8 cellular contexts compared by ENCODE assay signal in the genomic region with DNA sequence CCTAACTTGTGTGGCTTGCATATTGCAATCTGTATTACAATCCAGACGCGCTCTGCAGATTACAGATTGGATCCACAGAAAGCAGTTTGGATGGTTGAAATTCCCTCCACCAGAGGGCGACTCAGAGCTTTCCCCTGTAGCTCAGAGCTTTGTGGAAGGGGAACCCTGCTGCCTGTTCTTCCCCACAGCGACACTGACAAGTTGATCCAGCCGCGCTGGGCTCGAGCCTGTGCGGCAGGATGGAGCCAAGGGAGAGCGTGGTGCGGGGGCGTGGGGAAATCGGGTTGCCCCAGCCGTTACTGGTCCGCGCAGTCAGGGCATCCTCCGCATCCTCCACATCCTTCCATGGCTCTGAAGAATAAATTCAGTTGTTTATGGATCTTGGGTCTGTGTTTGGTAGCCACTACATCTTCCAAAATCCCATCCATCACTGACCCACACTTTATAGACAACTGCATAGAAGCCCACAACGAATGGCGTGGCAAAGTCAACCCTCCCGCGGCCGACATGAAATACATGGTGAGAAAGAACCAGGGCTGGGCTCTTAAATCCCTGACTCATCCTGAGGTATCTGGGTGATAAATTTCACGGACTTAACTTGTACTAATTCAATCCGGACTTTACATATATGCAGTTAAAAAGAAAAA. TPM values are rescaled to one million over a fixed set of nuclear protein-coding genes. Genes with fewer than 3 reads are reported as not detected.
DNase-seq lines count a peak whose midpoint lies in the region; ATAC-seq, FAIRE-seq and TF ChIP-seq lines count a peak whose summit lies in the region.

A gene with protein sequence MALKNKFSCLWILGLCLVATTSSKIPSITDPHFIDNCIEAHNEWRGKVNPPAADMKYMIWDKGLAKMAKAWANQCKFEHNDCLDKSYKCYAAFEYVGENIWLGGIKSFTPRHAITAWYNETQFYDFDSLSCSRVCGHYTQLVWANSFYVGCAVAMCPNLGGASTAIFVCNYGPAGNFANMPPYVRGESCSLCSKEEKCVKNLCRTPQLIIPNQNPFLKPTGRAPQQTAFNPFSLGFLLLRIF (plus strand): TSS at position 287 of the 647 bp plus-strand sequence. CDS start 59 bp downstream, at position 346.

- peak within 1 kb of the TSS; percentile 50 for H3K4me3 ChIP-seq in A549
- H3K4me3 ChIP-seq in dorsolateral prefrontal cortex: peak within 1 kb of the TSS; percentile 29 to 75 (median 53)
- peak within 1 kb of the TSS in 2 of 3 donors; percentile 17 to 40 for H3K4me3 ChIP-seq in liver (ENCODE audit: low read depth in 1 of 3, low read length in 3 of 3)

- H3K27ac Mint-ChIP-seq in activated CD4-positive, alpha-beta T cell treated with anti-CD3 and anti-CD28 coated beads, Interleukin-2, amount 10 ng/mL, durations not matched to agents 7 days and 5 days: no peak within 1 kb of the TSS

- DNase-seq in A549 (ENCODE audit: low read depth in 1 of 2, low spot score in 1 of 2): peak; percentile 48 to 91
- DNase-seq in NCI-H2171 treated with DMSO at 0.1 percent for 48 hours (lab: John Stamatoyannopoulos, UW): peak; percentile 70
- peak; percentile 86 for DNase-seq in activated CD4-positive, alpha-beta T cell treated with anti-CD3 and anti-CD28 coated beads, Interleukin-2, amount 10 ng/mL, durations not matched to agents 7 days and 5 days
- DNase-seq in dorsolateral prefrontal cortex: peak; percentile 50 to 93 (median 85)
- DNase-seq in stimulated activated CD4-positive, alpha-beta T cell treated with anti-CD3 and anti-CD28 coated beads, Interleukin-4, amount 100 ng/mL, for 24 hours: peak; percentile 87

- POLR2A ChIA-PET in A549 (lab: Yijun Ruan, JAX): interaction anchor here (1.0 to 1.1 kb wide), 3 partner anchors 176 to 697 kb away, joined by 3 to 5 read pairs (median 3); a partner anchor contains a TSS
- POLR2A ChIA-PET in activated CD4-positive, alpha-beta T cell treated with anti-CD3 and anti-CD28 coated beads, Interleukin-2, amount 10 ng/mL, durations not matched to agents 7 days and 5 days (lab: Charles Lee): no interaction called here

- no peaks in the 10 kb centered on the region for H3K27me3 ChIP-seq in dorsolateral prefrontal cortex
- H3K27me3 ChIP-seq in liver (ENCODE audit: control insufficient read depth in 4 of 4, insufficient read depth in 4 of 4, low read length in 3 of 4): no peaks in the 10 kb centered on the region

- H3K4me3 Mint-ChIP-seq in activated CD4-positive, alpha-beta T cell treated with anti-CD3 and anti-CD28 coated beads, Interleukin-2, amount 10 ng/mL, durations not matched to agents 7 days and 5 days: peak within 1 kb of the TSS; percentile 64

- TF ChIP-seq RAD21 in A549 (conservative IDR thresholded peaks at IDR 0.05 in 1 of 2, IDR thresholded peaks at IDR 0.05 in 1 of 2) (peak; percentile 78 to 79), liver (IDR thresholded peaks at IDR 0.05) (peak; percentile 85 to 90)

- intact Hi-C loops in dorsolateral prefrontal cortex (cut with DNase I): loop anchor here (1.0 to 10.0 kb wide), 4 partner anchors 56 to 173 kb away; a partner anchor contains a TSS

- peak; percentile 97 for FAIRE-seq in A549 (lab: Jason Lieb, UNC)

- peak within 1 kb of the TSS; percentile 77 for H3K4me2 ChIP-seq in A549

- TF ChIP-seq POLR2A in A549 (IDR thresholded peaks at IDR 0.05; ENCODE audit: low read length) (no peak), GM18505 (IDR thresholded peaks at IDR 0.05; ENCODE audit: borderline replicate concordance, extremely low read depth, insufficient read depth, insufficient read length) (no peak)

- H3K27me3 Mint-ChIP-seq in activated CD4-positive, alpha-beta T cell treated with anti-CD3 and anti-CD28 coated beads, Interleukin-2, amount 10 ng/mL, durations not matched to agents 7 days and 5 days: peaks cover 46% of the 10 kb centered on the region

- peak; percentile 89 for ATAC-seq in A549
- peak; percentile 59 for ATAC-seq in GM18505 (IDR thresholded peaks at IDR 0.05; ENCODE audit: unreplicated experiment)
- ATAC-seq in HG02970 (IDR thresholded peaks at IDR 0.05; ENCODE audit: low FRiP score, unreplicated experiment): peak; percentile 56

- peaks cover 29% of the 10 kb centered on the region for H3K4me1 Mint-ChIP-seq in activated CD4-positive, alpha-beta T cell treated with anti-CD3 and anti-CD28 coated beads, Interleukin-2, amount 10 ng/mL, durations not matched to agents 7 days and 5 days

- H3K4me1 ChIP-seq in A549 (peaks cover 6% of the 10 kb centered on the region; the same call in 1 of the 3 replicates), liver (ENCODE audit: control insufficient read depth in 4 of 4, insufficient read depth in 4 of 4, low read length in 3 of 4) (peaks cover 0 to 14% (median 10%) of the 10 kb centered on the region in 4 donors)

- CTCF ChIA-PET in A549 (lab: Yijun Ruan, JAX): interaction anchor here (0.6 to 2.9 kb wide), 28 partner anchors 10 to 1254 kb away, joined by 3 to 15 read pairs (median 4); a partner anchor contains a TSS
- CTCF ChIA-PET in activated CD4-positive, alpha-beta T cell treated with anti-CD3 and anti-CD28 coated beads, Interleukin-2, amount 10 ng/mL, durations not matched to agents 7 days and 5 days (lab: Charles Lee): interaction anchor here (0.7 to 1.3 kb wide), 4 partner anchors 10 to 150 kb away, joined by 3 to 6 read pairs (median 4); a partner anchor contains a TSS

- no peak for TF ChIP-seq EP300 in A549 (IDR thresholded peaks at IDR 0.05)

- H3K27ac ChIP-seq in A549 (peak within 1 kb of the TSS; percentile 47 to 74; a peak in 5 of 6 replicates), dorsolateral prefrontal cortex (peak within 1 kb of the TSS in 28 of 59 donors; percentile 3 to 77 (median 34)), liver (ENCODE audit: low read depth in 1 of 2, low read length in 2 of 2) (no peak within 1 kb of the TSS)

- no peaks in the 10 kb centered on the region for H3K36me3 Mint-ChIP-seq in activated CD4-positive, alpha-beta T cell treated with anti-CD3 and anti-CD28 coated beads, Interleukin-2, amount 10 ng/mL, durations not matched to agents 7 days and 5 days (ENCODE audit: low read depth)

- no peaks in the 10 kb centered on the region for H3K36me3 ChIP-seq in liver (ENCODE audit: control insufficient read depth in 4 of 4, insufficient read depth in 3 of 4, low read depth in 1 of 4, low read length in 3 of 4)

- WGBS in A549 (ENCODE audit: missing lambda C conversion rate): 29% methylated on average over 21 of the region's 23 CpGs
- WGBS in liver: 8% methylated on average over 23 of the region's 23 CpGs

- no peaks in the 10 kb centered on the region for H3K9me3 ChIP-seq in A549
- H3K9me3 ChIP-seq in liver (ENCODE audit: control insufficient read depth in 4 of 4, low read length in 3 of 4): no peaks in the 10 kb centered on the region

- no peaks in the 10 kb centered on the region for H3K9me3 Mint-ChIP-seq in activated CD4-positive, alpha-beta T cell treated with anti-CD3 and anti-CD28 coated beads, Interleukin-2, amount 10 ng/mL, durations not matched to agents 7 days and 5 days

- TF ChIP-seq CTCF in A549 (IDR thresholded peaks at IDR 0.05) (peak; percentile 93), dorsolateral prefrontal cortex (IDR thresholded peaks at IDR 0.05 in 54 of 56, conservative IDR thresholded peaks at IDR 0.05 in 2 of 56; ENCODE audit: low read depth in 1 of 56, partially characterized antibody in 56 of 56) (peak; percentile 71 to 96 (median 92)), liver (IDR thresholded peaks at IDR 0.05; ENCODE audit: low read depth, low read length, missing input control) (peak; percentile 87)

- H3K9ac ChIP-seq in liver (ENCODE audit: low read depth in 1 of 2, low read length in 2 of 2): no peak within 1 kb of the TSS

TF ChIP-seq in A549, 52 proteins besides CTCF, POLR2A, EP300 and RAD21:
- TF ChIP-seq EHF (CRISPR knock-in tag; IDR thresholded peaks at IDR 0.05): no peak
- peak; percentile 87 for TF ChIP-seq SMC3 (IDR thresholded peaks at IDR 0.05)
- TF ChIP-seq, protein P1, sequence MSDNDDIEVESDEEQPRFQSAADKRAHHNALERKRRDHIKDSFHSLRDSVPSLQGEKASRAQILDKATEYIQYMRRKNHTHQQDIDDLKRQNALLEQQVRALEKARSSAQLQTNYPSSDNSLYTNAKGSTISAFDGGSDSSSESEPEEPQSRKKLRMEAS (IDR thresholded peaks at IDR 0.05): peak; percentile 59; the same call in 1 of the 2 replicates

TF ChIP-seq in liver, 16 proteins besides CTCF, POLR2A, EP300 and RAD21 (continues in another document):
- TF ChIP-seq FOXA2 (IDR thresholded peaks at IDR 0.05) (no peak), YY1 (IDR thresholded peaks at IDR 0.05) (no peak), RXRA (IDR thresholded peaks at IDR 0.05) (peak in 1 of 2 donors; percentile 16), GABPA (IDR thresholded peaks at IDR 0.05 in 1 of 2, conservative IDR thresholded peaks at IDR 0.05 in 1 of 2) (no peak)
- TF ChIP-seq, protein P1 (IDR thresholded peaks at IDR 0.05): no peak

RNA-seq across cellular contexts. Expression of the gene that starts here (rescaled TPM):
- polyA plus RNA-seq in A549 (2011; rRNA removed) (not detected in 2 replicates), A549 (2017; fragmentation: RNase III; extraction: RNeasy Plus Mini Kit Qiagen cat#74134 plus additional on column Dnase treatment) (not detected in 3 replicates), liver (not detected)
- not detected in 2 replicates for polyA plus RNA-seq in A549 (2012; cell fraction: cytosol; rRNA removed)
- polyA plus RNA-seq in A549 (2012; cell fraction: nucleus; rRNA removed): not detected in 2 replicates
- not detected in 2 replicates for polyA minus RNA-seq in A549 (2011; rRNA and poly(A)+ RNA removed)
- total RNA-seq in activated CD4-positive, alpha-beta T cell treated with anti-CD3 and anti-CD28 coated beads, Interleukin-2, amount 10 ng/mL, durations not matched to agents 7 days and 5 days: not detected
- total RNA-seq in dorsolateral prefrontal cortex (not detected), liver (not detected)

Comparison
In these comparisons a context has a peak if more than half of its experiments do, and no peak if none do; other contexts are left out.
1. Peak in DNase-seq, ATAC-seq, H3K4me3 ChIP-seq, H3K27ac ChIP-seq and H3K4me2 ChIP-seq in A549; RNA of the gene not detected or under 1 TPM.
2. Peak in DNase-seq in activated CD4-positive, alpha-beta T cell treated with anti-CD3 and anti-CD28 coated beads, Interleukin-2, amount 10 ng/mL, durations not matched to agents 7 days and 5 days; RNA of the gene not detected or under 1 TPM.
3. Peak in DNase-seq and H3K4me3 ChIP-seq in dorsolateral prefrontal cortex; RNA of the gene not detected or under 1 TPM.